1 cellular context compared by ENCODE assay signal in the genomic region with DNA sequence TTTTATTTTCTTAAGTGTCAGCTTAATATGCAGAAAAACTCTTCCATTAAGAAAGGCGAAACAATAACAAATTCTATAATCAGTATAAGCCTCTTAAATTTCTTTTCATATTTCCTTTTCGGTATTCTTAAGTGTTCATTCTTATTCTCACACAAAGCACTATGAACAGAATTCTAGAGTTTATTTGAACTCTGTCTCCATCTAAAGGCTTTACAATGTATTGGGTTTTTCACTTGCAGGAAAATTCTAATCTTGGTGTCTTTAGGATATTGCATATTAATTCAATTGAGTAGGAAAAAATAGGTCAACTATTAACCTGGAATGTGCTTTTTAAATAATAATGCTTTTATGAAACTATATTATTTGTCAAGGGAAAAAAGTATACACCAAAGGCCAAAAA.
TF ChIP-seq lines count a peak whose summit lies in the region.

No MANE protein-coding gene starts in this region.

TF ChIP-seq in SK-N-SH treated with all-trans-retinoic acid at 6 μM for 48 hours, 23 proteins besides CTCF, POLR2A, EP300 and RAD21 (continued from another document):
- TF ChIP-seq, protein P1, sequence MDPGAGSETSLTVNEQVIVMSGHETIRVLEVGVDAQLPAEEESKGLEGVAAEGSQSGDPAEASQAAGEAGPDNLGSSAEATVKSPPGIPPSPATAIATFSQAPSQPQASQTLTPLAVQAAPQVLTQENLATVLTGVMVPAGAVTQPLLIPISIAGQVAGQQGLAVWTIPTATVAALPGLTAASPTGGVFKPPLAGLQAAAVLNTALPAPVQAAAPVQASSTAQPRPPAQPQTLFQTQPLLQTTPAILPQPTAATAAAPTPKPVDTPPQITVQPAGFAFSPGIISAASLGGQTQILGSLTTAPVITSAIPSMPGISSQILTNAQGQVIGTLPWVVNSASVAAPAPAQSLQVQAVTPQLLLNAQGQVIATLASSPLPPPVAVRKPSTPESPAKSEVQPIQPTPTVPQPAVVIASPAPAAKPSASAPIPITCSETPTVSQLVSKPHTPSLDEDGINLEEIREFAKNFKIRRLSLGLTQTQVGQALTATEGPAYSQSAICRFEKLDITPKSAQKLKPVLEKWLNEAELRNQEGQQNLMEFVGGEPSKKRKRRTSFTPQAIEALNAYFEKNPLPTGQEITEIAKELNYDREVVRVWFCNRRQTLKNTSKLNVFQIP (CRISPR knock-in tag; IDR thresholded peaks at IDR 0.05; ENCODE audit: borderline replicate concordance, low read depth): no peak
- no peak for TF ChIP-seq TCF4 (CRISPR knock-in tag; IDR thresholded peaks at IDR 0.05; ENCODE audit: borderline replicate concordance)
- no peak for TF ChIP-seq ZNF565 (CRISPR knock-in tag; conservative IDR thresholded peaks at IDR 0.05; ENCODE audit: low read depth)
- TF ChIP-seq CSDC2 (CRISPR knock-in tag; IDR thresholded peaks at IDR 0.05): no peak
- TF ChIP-seq ZFP30 (CRISPR knock-in tag; IDR thresholded peaks at IDR 0.05): no peak
- no peak for TF ChIP-seq PPARA (CRISPR knock-in tag; IDR thresholded peaks at IDR 0.05; ENCODE audit: borderline replicate concordance)
